8 cellular contexts compared by ENCODE assay signal in genomic region chr11:12617632-12618031, GRCh38.
"Had no signal": no experiment of that assay in that cellular context is flagged by ENCODE, and none has a peak within 500 bp of the region (broad histone marks: within the 10 kb centered on the region; RNA-seq: fewer than 3 reads in every experiment).

No MANE protein-coding gene starts in this region.

- DNase-seq: GDM1, GF-D8 had no signal

- FAIRE-seq: G401.6, GM12878, GM12891, GM12892, GM18507, GM19239 had no signal

- ATAC-seq: GM12878 had no signal

- H3K4me3 ChIP-seq: GM12878 had no signal
